Comparison of ENCODE assay signal across 8 cellular contexts in genomic region chr13:80339841-80340642, GRCh38. TPM values are rescaled to one million over a fixed set of nuclear protein-coding genes. Genes with fewer than 3 reads are reported as not detected.
DNase-seq lines count a peak whose midpoint lies in the region; ATAC-seq and TF ChIP-seq lines count a peak whose summit lies in the region.

No MANE protein-coding gene starts in this region.

- no peak overlapping the region for H3K27ac Mint-ChIP-seq in activated naive CD4-positive, alpha-beta T cell treated with anti-CD3 and anti-CD28 coated beads, Interleukin-2, amount 50 U/mL, for 72 hours
- no peak overlapping the region for H3K27ac Mint-ChIP-seq in activated naive CD4-positive, alpha-beta T cell treated with anti-CD3 and anti-CD28 coated beads for 36 hours
- H3K27ac Mint-ChIP-seq in WTC11 (peak overlapping the region; percentile 99), naive B cell (peak overlapping the region in 2 of 6 donors; percentile 13 to 44)

- peaks cover 40% of the 10 kb centered on the region for H3K27me3 Mint-ChIP-seq in activated naive CD4-positive, alpha-beta T cell treated with anti-CD3 and anti-CD28 coated beads for 36 hours (ENCODE audit: low read depth)
- peaks cover 7% of the 10 kb centered on the region for H3K27me3 Mint-ChIP-seq in WTC11 (ENCODE audit: low read depth)
- H3K27me3 Mint-ChIP-seq in naive B cell = peaks cover 9 to 28% (median 18%) of the 10 kb centered on the region in 3 donors

- DNase-seq in activated naive CD4-positive, alpha-beta T cell treated with anti-CD3 and anti-CD28 coated beads, Interleukin-2, amount 50 U/mL, for 72 hours (ENCODE audit: low spot score in 2 of 2) = peak in 1 of 2 donors; percentile 17
- DNase-seq in activated naive CD4-positive, alpha-beta T cell treated with anti-CD3 and anti-CD28 coated beads for 36 hours = no peak
- no peak for DNase-seq in Jurkat, Clone E6-1 (ENCODE audit: low read depth, low spot score)
- DNase-seq in WTC11 (ENCODE audit: low spot score) (peak; percentile 30), fibroblast of gingiva (ENCODE audit: low read depth) (peak; percentile 35), naive B cell (peak; percentile 15), H4 (ENCODE audit: low spot score) (no peak)

- CTCF ChIA-PET in activated naive CD4-positive, alpha-beta T cell treated with anti-CD3 and anti-CD28 coated beads for 36 hours (lab: Charles Lee) = interaction anchor here (0.7 to 0.9 kb wide), 3 partner anchors 97 to 853 kb away, joined by 3 to 6 read pairs (median 4); no protein-coding TSS in a partner anchor
- CTCF ChIA-PET in WTC11 (lab: Charles Lee) = interaction anchor here (1.2 to 1.7 kb wide), 3 partner anchors 20 to 661 kb away, joined by 4 to 14 read pairs (median 4); no protein-coding TSS in a partner anchor

- intact Hi-C loops in activated naive CD4-positive, alpha-beta T cell treated with anti-CD3 and anti-CD28 coated beads for 36 hours (cut with micrococcal nuclease) = loop anchor here (5.0 to 10.0 kb wide), 4 partner anchors 62 to 1735 kb away; partner anchors contain the start of gene POU4F1

- no peaks in the 10 kb centered on the region for H3K36me3 Mint-ChIP-seq in activated naive CD4-positive, alpha-beta T cell treated with anti-CD3 and anti-CD28 coated beads, Interleukin-2, amount 50 U/mL, for 72 hours
- no peaks in the 10 kb centered on the region for H3K36me3 Mint-ChIP-seq in activated naive CD4-positive, alpha-beta T cell treated with anti-CD3 and anti-CD28 coated beads for 36 hours (ENCODE audit: low read depth)
- H3K36me3 Mint-ChIP-seq in WTC11 (peaks cover 31% of the 10 kb centered on the region), naive B cell (no peaks in the 10 kb centered on the region)

- TF ChIP-seq CTCF in WTC11 (IDR thresholded peaks at IDR 0.05) = no peak

- peaks cover 8% of the 10 kb centered on the region for H3K4me1 Mint-ChIP-seq in activated naive CD4-positive, alpha-beta T cell treated with anti-CD3 and anti-CD28 coated beads for 36 hours (ENCODE audit: low read depth)
- H3K4me1 Mint-ChIP-seq in WTC11 (peaks cover 50% of the 10 kb centered on the region), naive B cell (peaks cover 11 to 28% (median 16%) of the 10 kb centered on the region in 3 donors)

- no peak overlapping the region for H3K4me3 Mint-ChIP-seq in activated naive CD4-positive, alpha-beta T cell treated with anti-CD3 and anti-CD28 coated beads for 36 hours
- H3K4me3 Mint-ChIP-seq in WTC11 (no peak overlapping the region), naive B cell (no peak overlapping the region)

- POLR2A ChIA-PET in WTC11 (lab: Charles Lee) = interaction anchor here (0.7 to 3.4 kb wide), 6 partner anchors 11 to 558 kb away, joined by 3 to 30 read pairs (median 6); no protein-coding TSS in a partner anchor

- ATAC-seq in activated naive CD4-positive, alpha-beta T cell treated with anti-CD3 and anti-CD28 coated beads, Interleukin-2, amount 50 U/mL, for 72 hours = peak; percentile 20 to 21
- ATAC-seq in WTC11 (no peak), naive B cell (ENCODE audit: low read depth in 2 of 2) (no peak), HG03521 (IDR thresholded peaks at IDR 0.05; ENCODE audit: unreplicated experiment) (no peak)

- no peaks in the 10 kb centered on the region for H3K9me3 Mint-ChIP-seq in activated naive CD4-positive, alpha-beta T cell treated with anti-CD3 and anti-CD28 coated beads, Interleukin-2, amount 50 U/mL, for 72 hours
- H3K9me3 Mint-ChIP-seq in activated naive CD4-positive, alpha-beta T cell treated with anti-CD3 and anti-CD28 coated beads for 36 hours = no peaks in the 10 kb centered on the region
- H3K9me3 Mint-ChIP-seq in WTC11 = no peaks in the 10 kb centered on the region
- no peaks in the 10 kb centered on the region for H3K9me3 Mint-ChIP-seq in naive B cell

- peak overlapping the region; percentile 74 for H3K4me3 ChIP-seq in Jurkat, Clone E6-1 (ENCODE audit: low read length)

TF ChIP-seq in WTC11, 78 proteins besides CTCF, POLR2A, EP300 and RAD21 (continues in another document):
- TF ChIP-seq E2F1 (CRISPR knock-in tag; IDR thresholded peaks at IDR 0.05) (no peak), TEAD4 (CRISPR knock-in tag; IDR thresholded peaks at IDR 0.05) (no peak), MYBL2 (CRISPR knock-in tag; IDR thresholded peaks at IDR 0.05) (no peak), MAX (CRISPR knock-in tag; IDR thresholded peaks at IDR 0.05) (no peak), CREB1 (CRISPR knock-in tag; IDR thresholded peaks at IDR 0.05) (no peak), HMGXB4 (CRISPR knock-in tag; IDR thresholded peaks at IDR 0.05) (0 out of 2 replicates have a peak, but pooled peaks have one; percentile 11), KAT7 (CRISPR knock-in tag; IDR thresholded peaks at IDR 0.05; ENCODE audit: borderline replicate concordance) (peak; percentile 30; the same call in 1 of the 2 replicates), ZNF396 (CRISPR knock-in tag; IDR thresholded peaks at IDR 0.05; ENCODE audit: borderline replicate concordance) (no peak), MLX (CRISPR knock-in tag; IDR thresholded peaks at IDR 0.05) (no peak), PRRX2 (CRISPR knock-in tag; IDR thresholded peaks at IDR 0.05) (no peak), ESRRA (CRISPR knock-in tag; IDR thresholded peaks at IDR 0.05; ENCODE audit: borderline replicate concordance) (peak; percentile 19; the same call in 1 of the 2 replicates), ERG (CRISPR knock-in tag; IDR thresholded peaks at IDR 0.05) (no peak)

RNA-seq across cellular contexts. Expression of gene SPRY2, which starts 0.9 kb away (rescaled TPM):
- under 1 TPM; 0.41 to 0.91 TPM for total RNA-seq in activated naive CD4-positive, alpha-beta T cell treated with anti-CD3 and anti-CD28 coated beads, Interleukin-2, amount 50 U/mL, for 72 hours
- under 1 TPM; 0.26 to 0.44 TPM for total RNA-seq in activated naive CD4-positive, alpha-beta T cell treated with anti-CD3 and anti-CD28 coated beads for 36 hours
- 12.7 TPM for polyA plus RNA-seq in Jurkat, Clone E6-1 (2012; ENCODE audit: insufficient read depth, insufficient read length)
- total RNA-seq in WTC11 (2021) = 44.3 to 63.2 TPM (median 47.4 TPM) in 3 replicates
- polyA plus RNA-seq in naive B cell (ENCODE audit: low read depth in 6 of 6) = 1 to 10 TPM in 3 of 6 donors, under 1 TPM in 3; 0.18 to 7.3 (median 1.2) TPM
- total RNA-seq in H4 (2014; rRNA removed; shearing (Covaris generic)) = 4.6 and 5.6 TPM in 2 replicates

Comparison
In these comparisons a context has a peak if more than half of its experiments do, and no peak if none do; other contexts are left out.
1. ATAC-seq: peak in activated naive CD4-positive, alpha-beta T cell treated with anti-CD3 and anti-CD28 coated beads, Interleukin-2, amount 50 U/mL, for 72 hours (2 of 2); none in WTC11 (single experiment), naive B cell (0 of 2) and HG03521 (single experiment).
2. DNase-seq: peak in WTC11 (single experiment), fibroblast of gingiva (single experiment) and naive B cell (single experiment); none in activated naive CD4-positive, alpha-beta T cell treated with anti-CD3 and anti-CD28 coated beads for 36 hours (single experiment), Jurkat, Clone E6-1 (single experiment) and H4 (single experiment).